In genomic region chr20:19008497-19008896, GRCh38 we compare ENCODE assay signal across 18 cellular contexts.
"Had no signal": no experiment of that assay in that cellular context is flagged by ENCODE, and none has a peak within 500 bp of the region (broad histone marks: within the 10 kb centered on the region; RNA-seq: fewer than 3 reads in every experiment).

No MANE protein-coding gene starts in this region.

- H3K4me1 ChIP-seq: pancreas, spleen had no signal

- DNase-seq: activated CD4-positive, alpha-beta memory T cell treated with anti-CD3 and anti-CD28 coated beads for 36 hours; activated CD4-positive, alpha-beta T cell treated with anti-CD3 and anti-CD28 coated beads for 36 hours; activated CD8-positive, alpha-beta memory T cell treated with anti-CD3 and anti-CD28 coated beads, Interleukin-2, amount 10 ng/mL, durations not matched to agents 7 days and 5 days; activated naive CD4-positive, alpha-beta T cell treated with anti-CD3 and anti-CD28 coated beads, Interleukin-2, amount 50 U/mL, for 16 hours; activated T-cell treated with anti-CD3 and anti-CD28 coated beads, Interleukin-2, amount 50 U/mL, for 24 hours; dorsolateral prefrontal cortex; erythroblast; gastrocnemius medialis; heart left ventricle; left colon; mammary epithelial cell; mucosa of descending colon; naive thymus-derived CD4-positive, alpha-beta T cell; pancreas; sigmoid colon; spleen had no signal

- H3K36me3 ChIP-seq: cardiac muscle cell, gastrocnemius medialis, heart left ventricle, pancreas, sigmoid colon, spleen had no signal

- H3K27ac ChIP-seq: cardiac muscle cell, dorsolateral prefrontal cortex, gastrocnemius medialis, heart left ventricle, pancreas, sigmoid colon, spleen, VCaP had no signal

- H3K9me3 ChIP-seq: gastrocnemius medialis, heart left ventricle, mucosa of descending colon, pancreas, sigmoid colon, spleen had no signal

- H3K27me3 ChIP-seq: cardiac muscle cell, gastrocnemius medialis, heart left ventricle, pancreas, sigmoid colon, spleen had no signal

- ATAC-seq: activated CD4-positive, alpha-beta T cell treated with anti-CD3 and anti-CD28 coated beads for 36 hours; activated CD8-positive, alpha-beta memory T cell treated with anti-CD3 and anti-CD28 coated beads, Interleukin-2, amount 10 ng/mL, durations not matched to agents 7 days and 5 days; gastrocnemius medialis; heart left ventricle; left colon; mucosa of descending colon; pancreas had no signal

- H3K4me3 ChIP-seq: cardiac muscle cell, dorsolateral prefrontal cortex, gastrocnemius medialis, heart left ventricle, mucosa of descending colon, pancreas, sigmoid colon, spleen had no signal
